ENCODE assay signal across 7 cellular contexts in the genomic region with DNA sequence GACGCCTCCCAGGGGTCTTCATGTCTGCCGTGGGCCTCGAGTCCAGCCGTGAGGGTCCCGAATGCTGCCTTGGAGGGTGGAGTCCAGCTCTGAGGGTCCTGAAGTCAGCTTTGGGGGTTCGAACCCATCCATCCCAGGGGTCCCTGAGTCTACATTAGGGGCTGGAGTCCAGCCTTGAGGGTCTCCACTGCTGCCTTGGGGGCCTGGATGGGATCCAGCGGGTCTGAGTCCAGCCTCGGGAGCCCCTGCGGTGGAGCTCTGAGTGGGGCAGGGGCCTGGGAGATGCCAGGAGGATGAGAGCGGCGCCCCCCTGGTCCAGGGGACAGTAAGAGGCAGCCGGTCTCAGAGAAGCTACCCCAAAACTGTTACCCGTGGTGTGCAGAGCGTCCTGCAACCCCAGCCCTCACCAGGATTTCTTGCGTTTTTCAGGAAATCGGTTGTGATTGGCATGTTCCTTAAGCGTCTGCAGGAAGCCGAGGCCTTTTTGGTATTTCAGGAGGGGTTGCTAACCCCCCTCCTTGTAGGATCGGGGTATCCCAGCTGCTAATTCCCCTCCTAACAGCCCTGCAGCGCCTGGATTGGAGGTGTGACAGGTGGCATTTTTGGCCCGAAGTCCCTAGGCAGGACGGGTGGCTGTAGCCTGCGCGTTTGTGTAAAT. TPM values are rescaled to one million over a fixed set of nuclear protein-coding genes. Genes with fewer than 3 reads are reported as not detected.
DNase-seq lines count a peak whose midpoint lies in the region; ATAC-seq and TF ChIP-seq lines count a peak whose summit lies in the region.

No MANE protein-coding gene starts in this region.

- H3K36me3 ChIP-seq in KOPT-K1 (ENCODE audit: insufficient read depth, low read length): peaks cover 19% of the 10 kb centered on the region
- no peaks in the 10 kb centered on the region for H3K36me3 ChIP-seq in body of pancreas (replicated peaks in 1 of 2; ENCODE audit: insufficient read depth in 1 of 2, low read depth in 2 of 2)
- peaks cover 0 to 4% (median under 1%) of the 10 kb centered on the region in 4 donors for H3K36me3 ChIP-seq in liver (ENCODE audit: control insufficient read depth in 4 of 4, insufficient read depth in 3 of 4, low read depth in 1 of 4, low read length in 3 of 4)
- H3K36me3 ChIP-seq in thyroid gland: peaks cover under 1% of the 10 kb centered on the region in 2 donors

- H3K4me1 ChIP-seq in body of pancreas: peaks cover 25% of the 10 kb centered on the region
- peaks cover 10 to 27% (median 15%) of the 10 kb centered on the region in 4 donors for H3K4me1 ChIP-seq in liver (ENCODE audit: control insufficient read depth in 4 of 4, insufficient read depth in 4 of 4, low read length in 3 of 4)
- peaks cover 12 to 15% of the 10 kb centered on the region in 2 donors for H3K4me1 ChIP-seq in thyroid gland

- TF ChIP-seq CTCF in body of pancreas (IDR thresholded peaks at IDR 0.05): no peak
- TF ChIP-seq CTCF in liver (IDR thresholded peaks at IDR 0.05; ENCODE audit: low read depth, low read length, missing input control): no peak
- TF ChIP-seq CTCF in thyroid gland (IDR thresholded peaks at IDR 0.05): no peak

- TF ChIP-seq POLR2A in body of pancreas (IDR thresholded peaks at IDR 0.05): peak in 1 of 3 donors; percentile 21
- no peak for TF ChIP-seq POLR2A in thyroid gland (IDR thresholded peaks at IDR 0.05)

- peak overlapping the region; percentile 7 to 88 for H3K9ac ChIP-seq in liver (ENCODE audit: low read depth in 1 of 2, low read length in 2 of 2)

- 0% methylated on average over 13 to 24 of the region's 24 CpGs for WGBS in body of pancreas, 2 donors
- WGBS in liver: 3% methylated on average over 24 of the region's 24 CpGs
- WGBS in thyroid gland, 2 donors: 6 to 7% methylated on average over 18 to 19 of the region's 24 CpGs

- H3K27me3 ChIP-seq in body of pancreas: no peaks in the 10 kb centered on the region
- no peaks in the 10 kb centered on the region for H3K27me3 ChIP-seq in liver (ENCODE audit: control insufficient read depth in 4 of 4, insufficient read depth in 4 of 4, low read length in 3 of 4)
- H3K27me3 ChIP-seq in thyroid gland: no peaks in the 10 kb centered on the region

- no peak for ATAC-seq in body of pancreas

- TF ChIP-seq RAD21 in liver (IDR thresholded peaks at IDR 0.05): no peak

- H3K4me3 ChIP-seq in body of pancreas (peak overlapping the region; percentile 53 to 71), liver (ENCODE audit: low read depth in 1 of 3, low read length in 3 of 3) (peak overlapping the region; percentile 41 to 77 (median 62)), thyroid gland (replicated peaks in 1 of 3) (peak overlapping the region; percentile 84 to 91 (median 84))

- H3K9me3 ChIP-seq in KOPT-K1 (ENCODE audit: insufficient read depth, low read length, poor library complexity, severe bottlenecking) (no peaks in the 10 kb centered on the region), body of pancreas (no peaks in the 10 kb centered on the region), liver (ENCODE audit: control insufficient read depth in 4 of 4, low read length in 3 of 4) (no peaks in the 10 kb centered on the region), thyroid gland (no peaks in the 10 kb centered on the region)

- DNase-seq in body of pancreas (peak; percentile 31 to 53 (median 43)), thyroid gland (peak in 1 of 2 donors; percentile 17), NOMO-1 (lab: John Stamatoyannopoulos, UW; ENCODE audit: unreplicated experiment in 2 of 2) (no peak), NCI-H1105 treated with DMSO at 0.1 percent for 48 hours (lab: John Stamatoyannopoulos, UW) (no peak), NCI-H1417 (lab: John Stamatoyannopoulos, UW) (no peak)

- intact Hi-C loops in body of pancreas (cut with DNase I) (no loop called here), thyroid gland (cut with DNase I) (no loop called here)

- peak overlapping the region; percentile 96 for H3K27ac ChIP-seq in KOPT-K1 (ENCODE audit: low read depth, low read length, poor library complexity, severe bottlenecking)
- H3K27ac ChIP-seq in body of pancreas: peak overlapping the region in 3 of 4 donors; percentile 75 to 97 (median 84)
- no peak overlapping the region for H3K27ac ChIP-seq in liver (ENCODE audit: low read depth in 1 of 2, low read length in 2 of 2)
- peak overlapping the region in 1 of 3 donors; percentile 43 for H3K27ac ChIP-seq in thyroid gland

TF ChIP-seq in liver, 16 proteins besides CTCF, POLR2A, EP300 and RAD21:
- TF ChIP-seq TAF1 (conservative IDR thresholded peaks at IDR 0.05): no peak
- TF ChIP-seq FOXA2 (IDR thresholded peaks at IDR 0.05): no peak
- TF ChIP-seq, protein P1, sequence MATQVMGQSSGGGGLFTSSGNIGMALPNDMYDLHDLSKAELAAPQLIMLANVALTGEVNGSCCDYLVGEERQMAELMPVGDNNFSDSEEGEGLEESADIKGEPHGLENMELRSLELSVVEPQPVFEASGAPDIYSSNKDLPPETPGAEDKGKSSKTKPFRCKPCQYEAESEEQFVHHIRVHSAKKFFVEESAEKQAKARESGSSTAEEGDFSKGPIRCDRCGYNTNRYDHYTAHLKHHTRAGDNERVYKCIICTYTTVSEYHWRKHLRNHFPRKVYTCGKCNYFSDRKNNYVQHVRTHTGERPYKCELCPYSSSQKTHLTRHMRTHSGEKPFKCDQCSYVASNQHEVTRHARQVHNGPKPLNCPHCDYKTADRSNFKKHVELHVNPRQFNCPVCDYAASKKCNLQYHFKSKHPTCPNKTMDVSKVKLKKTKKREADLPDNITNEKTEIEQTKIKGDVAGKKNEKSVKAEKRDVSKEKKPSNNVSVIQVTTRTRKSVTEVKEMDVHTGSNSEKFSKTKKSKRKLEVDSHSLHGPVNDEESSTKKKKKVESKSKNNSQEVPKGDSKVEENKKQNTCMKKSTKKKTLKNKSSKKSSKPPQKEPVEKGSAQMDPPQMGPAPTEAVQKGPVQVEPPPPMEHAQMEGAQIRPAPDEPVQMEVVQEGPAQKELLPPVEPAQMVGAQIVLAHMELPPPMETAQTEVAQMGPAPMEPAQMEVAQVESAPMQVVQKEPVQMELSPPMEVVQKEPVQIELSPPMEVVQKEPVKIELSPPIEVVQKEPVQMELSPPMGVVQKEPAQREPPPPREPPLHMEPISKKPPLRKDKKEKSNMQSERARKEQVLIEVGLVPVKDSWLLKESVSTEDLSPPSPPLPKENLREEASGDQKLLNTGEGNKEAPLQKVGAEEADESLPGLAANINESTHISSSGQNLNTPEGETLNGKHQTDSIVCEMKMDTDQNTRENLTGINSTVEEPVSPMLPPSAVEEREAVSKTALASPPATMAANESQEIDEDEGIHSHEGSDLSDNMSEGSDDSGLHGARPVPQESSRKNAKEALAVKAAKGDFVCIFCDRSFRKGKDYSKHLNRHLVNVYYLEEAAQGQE (IDR thresholded peaks at IDR 0.05): peak; percentile 39
- TF ChIP-seq SP1 (IDR thresholded peaks at IDR 0.05): no peak

RNA-seq across cellular contexts. Expression of gene GTPBP6, which starts 1.7 kb away (rescaled TPM):
- total RNA-seq in body of pancreas (10 to 100 TPM; 25.7 to 32.4 TPM), liver (10 to 100 TPM; 15.4 to 17.9 TPM), thyroid gland (10 to 100 TPM; 39.9 to 54.9 (median 47.9) TPM)
- 10 to 100 TPM; 11.3 to 29.2 TPM for polyA plus RNA-seq in liver

RNA-seq across cellular contexts. Expression of gene PLCXD1, which starts 39.1 kb away (rescaled TPM):
- 1 to 10 TPM; 4.2 to 7.3 TPM for total RNA-seq in body of pancreas
- 10 to 100 TPM; 19.7 to 25.7 TPM for total RNA-seq in liver
- polyA plus RNA-seq in liver: 1 to 10 TPM; 2.6 to 5.9 TPM
- 1 to 10 TPM; 3.7 to 7.9 (median 6.3) TPM for total RNA-seq in thyroid gland

Comparison
In these comparisons a context has a peak if more than half of its experiments do, and no peak if none do; other contexts are left out.
1. H3K27ac ChIP-seq: peak in KOPT-K1 (single experiment) and body of pancreas (3 of 4); none in liver (0 of 2).
2. DNase-seq: peak in body of pancreas (4 of 4); none in NOMO-1 (0 of 2), NCI-H1105 treated with DMSO at 0.1 percent for 48 hours (single experiment) and NCI-H1417 (0 of 3).
3. Peak in every context shown above with its lines, with median percentiles within 50 percentile points of each other: H3K4me3 ChIP-seq.